In genomic region chr7:142669074-142669654, GRCh38 we compare ENCODE assay signal across 9 cellular contexts.
DNase-seq lines count a peak whose midpoint lies in the region; TF ChIP-seq lines count a peak whose summit lies in the region.
"Had no signal": no experiment of that assay in that cellular context is flagged by ENCODE, and none has a peak within 500 bp of the region (broad histone marks: within the 10 kb centered on the region; RNA-seq: fewer than 3 reads in every experiment).

No MANE protein-coding gene starts in this region.

- H3K36me3 ChIP-seq in effector memory CD4-positive, alpha-beta T cell (ENCODE audit: control insufficient read depth, insufficient read depth, low read length): no peaks in the 10 kb centered on the region
- H3K36me3 ChIP-seq: stomach had no signal

- TF ChIP-seq POLR2A in NB4 (IDR thresholded peaks at IDR 0.05; ENCODE audit: extremely low read depth, insufficient read length): no peak

- H3K4me3 Mint-ChIP-seq in chondrocyte (ENCODE audit: unreplicated experiment): no peak overlapping the region

- H3K27ac ChIP-seq in effector memory CD4-positive, alpha-beta T cell (ENCODE audit: insufficient read depth, low read length, poor library complexity, severe bottlenecking): no peak overlapping the region
- H3K27ac ChIP-seq: stomach had no signal

- H3K9me3 ChIP-seq in effector memory CD4-positive, alpha-beta T cell (ENCODE audit: control insufficient read depth, low read length): no peaks in the 10 kb centered on the region
- H3K9me3 ChIP-seq: stomach had no signal

- H3K27me3 ChIP-seq in effector memory CD4-positive, alpha-beta T cell (replicated peaks; ENCODE audit: control insufficient read depth, insufficient read depth, low read length, poor library complexity, severe bottlenecking): no peaks in the 10 kb centered on the region
- H3K27me3 ChIP-seq: stomach had no signal

- no peaks in the 10 kb centered on the region for H3K4me1 Mint-ChIP-seq in chondrocyte (ENCODE audit: low read depth)

- peaks cover 7% of the 10 kb centered on the region for H3K27me3 Mint-ChIP-seq in chondrocyte (ENCODE audit: low read depth)

- no peak overlapping the region for H3K27ac Mint-ChIP-seq in chondrocyte (ENCODE audit: unreplicated experiment)

- TF ChIP-seq CTCF in NB4 (IDR thresholded peaks at IDR 0.05; ENCODE audit: low read depth, low read length) (peak; percentile 43), chondrocyte (IDR thresholded peaks at IDR 0.05) (peak; percentile 59)

- no peaks in the 10 kb centered on the region for H3K9me3 Mint-ChIP-seq in chondrocyte (ENCODE audit: low read depth)

- H3K4me1 ChIP-seq in effector memory CD4-positive, alpha-beta T cell (ENCODE audit: control insufficient read depth, insufficient read depth, low read length, poor library complexity, severe bottlenecking): no peaks in the 10 kb centered on the region
- H3K4me1 ChIP-seq: stomach had no signal

- DNase-seq in NCI-H2107 treated with DMSO at 0.1 percent for 48 hours (lab: John Stamatoyannopoulos, UW; ENCODE audit: unreplicated experiment) (peak; percentile 13), NCI-H2107 (lab: John Stamatoyannopoulos, UW) (no peak), NB4 (ENCODE audit: low read depth) (peak; percentile 29), chondrocyte (ENCODE audit: low spot score) (no peak), renal cortical epithelial cell (ENCODE audit: low read depth) (peak; percentile 0), H4 (ENCODE audit: low spot score) (no peak)
- no peak for DNase-seq in effector memory CD4-positive, alpha-beta T cell
- DNase-seq in activated CD4-positive, alpha-beta T cell treated with anti-CD3 and anti-CD28 coated beads for 48 hours: no peak
- DNase-seq: stomach had no signal

- H3K4me3 ChIP-seq in NB4 (ENCODE audit: low read depth, low read length): no peak overlapping the region
- H3K4me3 ChIP-seq in effector memory CD4-positive, alpha-beta T cell (ENCODE audit: insufficient read depth, low read depth, low read length, poor library complexity, severe bottlenecking): no peak overlapping the region
- H3K4me3 ChIP-seq: stomach had no signal

- H3K36me3 Mint-ChIP-seq in chondrocyte (ENCODE audit: low read depth): no peaks in the 10 kb centered on the region

Comparison
In these comparisons a context has a peak if more than half of its experiments do, and no peak if none do; other contexts are left out.
1. DNase-seq: peak in NCI-H2107 treated with DMSO at 0.1 percent for 48 hours (single experiment), NB4 (single experiment) and renal cortical epithelial cell (single experiment); none in NCI-H2107 (single experiment), chondrocyte (single experiment), H4 (single experiment), effector memory CD4-positive, alpha-beta T cell (0 of 3) and activated CD4-positive, alpha-beta T cell treated with anti-CD3 and anti-CD28 coated beads for 48 hours (single experiment).